ENCODE assay signal across 9 cellular contexts in genomic region chr16:2149630-2150417, GRCh38. TPM values are rescaled to one million over a fixed set of nuclear protein-coding genes. Genes with fewer than 3 reads are reported as not detected.
DNase-seq lines count a peak whose midpoint lies in the region; ATAC-seq and TF ChIP-seq lines count a peak whose summit lies in the region.
"Had no signal": no experiment of that assay in that cellular context is flagged by ENCODE, and none has a peak within 500 bp of the region (broad histone marks: within the 10 kb centered on the region; RNA-seq: fewer than 3 reads in every experiment).

No MANE protein-coding gene starts in this region.

- peak overlapping the region; percentile 87 for H3K4me2 ChIP-seq in Karpas-422 (ENCODE audit: low read depth, low read length, poor library complexity, severe bottlenecking)
- peak overlapping the region; percentile 100 for H3K4me2 ChIP-seq in neural progenitor cell

- no peaks in the 10 kb centered on the region for H3K9me3 Mint-ChIP-seq in neural progenitor cell

- H3K4me3 ChIP-seq in Karpas-422 (ENCODE audit: low read length): peak overlapping the region; percentile 73
- H3K4me3 ChIP-seq in neural progenitor cell: peak overlapping the region; percentile 70

- H3K9ac ChIP-seq in Karpas-422 (ENCODE audit: low read length) (peak overlapping the region; percentile 98), neural progenitor cell (no peak overlapping the region)

- no peaks in the 10 kb centered on the region for H3K27me3 ChIP-seq in Karpas-422 (ENCODE audit: low read length)
- peaks cover 16% of the 10 kb centered on the region for H3K27me3 ChIP-seq in neural progenitor cell

- H2AFZ ChIP-seq in Karpas-422 (ENCODE audit: low read length): no peak overlapping the region
- H2AFZ ChIP-seq in neural progenitor cell (replicated peaks): no peak overlapping the region

- no peaks in the 10 kb centered on the region for H3K9me3 ChIP-seq in Karpas-422 (ENCODE audit: low read length)
- H3K9me3 ChIP-seq in neural progenitor cell (ENCODE audit: low read depth): no peaks in the 10 kb centered on the region
- H3K9me3 ChIP-seq: left lung had no signal

- H3K4me1 ChIP-seq in Karpas-422 (ENCODE audit: low read length) (peaks cover 65% of the 10 kb centered on the region), neural progenitor cell (peaks cover 49% of the 10 kb centered on the region)

- peaks cover 13% of the 10 kb centered on the region for H3K27me3 Mint-ChIP-seq in neural progenitor cell (ENCODE audit: insufficient read depth, low read depth)

- H4K20me1 ChIP-seq in Karpas-422 (ENCODE audit: insufficient read depth, low read depth, low read length): peaks cover 40% of the 10 kb centered on the region; the same call in 1 of the 2 replicates
- H4K20me1 ChIP-seq in neural progenitor cell (ENCODE audit: low read depth): peaks cover 82% of the 10 kb centered on the region

- peaks cover 89% of the 10 kb centered on the region for H3F3A ChIP-seq in neural progenitor cell (ENCODE audit: low read depth)

- ATAC-seq in esophagus mucosa (no peak), HG02763 (IDR thresholded peaks at IDR 0.05; ENCODE audit: unreplicated experiment) (no peak)
- ATAC-seq: left lung had no signal

- H3K9me2 ChIP-seq in Karpas-422 (replicated peaks; ENCODE audit: insufficient read depth, low read length): no peaks in the 10 kb centered on the region

- no peak for TF ChIP-seq CTCF in neural progenitor cell (IDR thresholded peaks at IDR 0.05)

- no peak overlapping the region for H3K27ac Mint-ChIP-seq in neural progenitor cell

- H3K4me1 Mint-ChIP-seq in neural progenitor cell: peaks cover 42% of the 10 kb centered on the region

- H3K79me2 ChIP-seq in Karpas-422 (ENCODE audit: low read length): peaks cover 13% of the 10 kb centered on the region
- peaks cover 39% of the 10 kb centered on the region for H3K79me2 ChIP-seq in neural progenitor cell (ENCODE audit: low read depth)

- H3K36me3 ChIP-seq in Karpas-422 (ENCODE audit: insufficient read depth, low read length) (peaks cover 25% of the 10 kb centered on the region), neural progenitor cell (no peaks in the 10 kb centered on the region)

- DNase-seq in EH (ENCODE audit: low read depth): peak; percentile 24
- DNase-seq in Karpas-422: peak; percentile 81
- DNase-seq in astrocyte of the hippocampus (ENCODE audit: low read depth, low spot score): peak; percentile 16
- DNase-seq in neural progenitor cell (ENCODE audit: low spot score): peak; percentile 38
- no peak for DNase-seq in amniotic stem cell (lab: John Stamatoyannopoulos, UW)
- DNase-seq in AG20443 (ENCODE audit: low spot score): no peak

- H3K4me3 Mint-ChIP-seq in neural progenitor cell: peak overlapping the region; percentile 71

- peaks cover 4% of the 10 kb centered on the region for H3K36me3 Mint-ChIP-seq in neural progenitor cell

- H3K27ac ChIP-seq in Karpas-422 (ENCODE audit: low read length): peak overlapping the region; percentile 46
- H3K27ac ChIP-seq in neural progenitor cell: no peak overlapping the region
- H3K27ac ChIP-seq: left lung had no signal

RNA-seq across cellular contexts. Expression of gene RAB26, which starts 1.4 kb away (rescaled TPM):
- total RNA-seq in Karpas-422 (2014; rRNA removed; shearing (Covaris generic); ENCODE audit: low replicate concordance): 12.8 and 15.0 TPM in 2 replicates
- total RNA-seq in neural progenitor cell (ENCODE audit: low replicate concordance): 2.1 and 4.4 TPM in 2 replicates
- total RNA-seq in esophagus mucosa: 6.0 TPM

RNA-seq across cellular contexts. Expression of gene TRAF7, which starts 5.8 kb away (rescaled TPM):
- total RNA-seq in Karpas-422 (2014; rRNA removed; shearing (Covaris generic); ENCODE audit: low replicate concordance): 68.3 and 110 TPM in 2 replicates
- total RNA-seq in neural progenitor cell (ENCODE audit: low replicate concordance) (24.1 and 63.6 TPM in 2 replicates), esophagus mucosa (96.6 TPM)

RNA-seq across cellular contexts. Expression of gene PKD1, which starts 14.1 kb away (rescaled TPM):
- total RNA-seq in Karpas-422 (2014; rRNA removed; shearing (Covaris generic); ENCODE audit: low replicate concordance): 72.8 and 110 TPM in 2 replicates
- 16.9 and 73.4 TPM in 2 replicates for total RNA-seq in neural progenitor cell (ENCODE audit: low replicate concordance)
- 34.8 TPM for total RNA-seq in esophagus mucosa

RNA-seq across cellular contexts. Expression of gene CASKIN1, which starts 46.6 kb away (rescaled TPM):
- total RNA-seq in Karpas-422 (2014; rRNA removed; shearing (Covaris generic); ENCODE audit: low replicate concordance): 0.14 TPM in 1 of 2 replicates, not detected in the other
- 1.6 and 9.0 TPM in 2 replicates for total RNA-seq in neural progenitor cell (ENCODE audit: low replicate concordance)
- total RNA-seq in esophagus mucosa: 0.08 TPM

RNA-seq across cellular contexts. Expression of gene MLST8, which starts 55.4 kb away (rescaled TPM):
- total RNA-seq in Karpas-422 (2014; rRNA removed; shearing (Covaris generic); ENCODE audit: low replicate concordance): 46.3 and 67.0 TPM in 2 replicates
- 24.9 and 89.0 TPM in 2 replicates for total RNA-seq in neural progenitor cell (ENCODE audit: low replicate concordance)
- total RNA-seq in esophagus mucosa: 28.5 TPM

Comparison
In these comparisons a context has a peak if more than half of its experiments do, and no peak if none do; other contexts are left out.
1. DNase-seq: peak in EH (single experiment), Karpas-422 (single experiment), astrocyte of the hippocampus (single experiment) and neural progenitor cell (single experiment); none in amniotic stem cell (single experiment) and AG20443 (single experiment).